Comparison of ENCODE assay signal across 8 cellular contexts in the genomic region with DNA sequence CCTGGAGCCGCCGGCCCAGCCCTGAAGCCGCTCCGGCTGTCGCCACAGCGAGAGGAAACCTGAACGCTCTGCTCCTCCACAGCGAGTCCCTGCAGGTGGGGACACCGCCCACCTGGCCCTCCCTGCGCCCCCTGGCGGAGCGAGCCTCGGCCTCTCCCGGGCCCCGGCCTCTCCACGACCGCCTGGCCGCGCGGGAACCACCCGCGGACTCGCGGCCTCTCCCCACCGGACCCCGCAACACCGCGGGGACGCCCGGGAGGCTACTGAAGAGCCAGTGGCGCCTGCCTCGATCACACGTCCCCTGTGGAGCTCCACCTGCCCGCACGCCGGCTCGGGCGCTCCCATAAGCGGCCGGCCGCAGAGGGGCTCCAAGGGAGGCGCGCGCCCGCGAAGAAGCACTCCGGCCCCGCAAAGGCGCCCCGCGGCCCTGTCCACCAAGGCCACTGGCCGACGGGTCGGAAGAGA.
DNase-seq lines count a peak whose midpoint lies in the region; ATAC-seq and TF ChIP-seq lines count a peak whose summit lies in the region.

No MANE protein-coding gene starts in this region.

- DNase-seq in CD1c-positive myeloid dendritic cell (ENCODE audit: extremely low spot score) (peak; percentile 55), islet precursor cell (peak; percentile 86), hippocampal formation (lab: John Stamatoyannopoulos, UW) (no peak)
- peak; percentile 91 for DNase-seq in stimulated activated CD4-positive, alpha-beta T cell treated with anti-CD3 and anti-CD28 coated beads, Interleukin-4, amount 100 ng/mL, for 1 hour

- TF ChIP-seq CTCF in VCaP (conservative IDR thresholded peaks at IDR 0.05) (peak; percentile 100), brain (conservative IDR thresholded peaks at IDR 0.05) (peak; percentile 64 to 88)

- peak overlapping the region in 1 of 5 experiments; percentile 33 for H3K4me3 Mint-ChIP-seq in brain

- ATAC-seq in HG03442 (IDR thresholded peaks at IDR 0.05; ENCODE audit: unreplicated experiment) = peak; percentile 54
- ATAC-seq in GM21423 (IDR thresholded peaks at IDR 0.05; ENCODE audit: unreplicated experiment) = no peak

- H3K27me3 Mint-ChIP-seq in brain = peaks cover 10% of the 10 kb centered on the region

- peaks cover 6% of the 10 kb centered on the region for H3K4me1 Mint-ChIP-seq in brain

- H3K27ac ChIP-seq in VCaP = peak overlapping the region; percentile 2; the same call in 1 of the 2 replicates

- peaks cover 0 to 2% (median 0%) of the 10 kb centered on the region in 5 experiments for H3K9me3 Mint-ChIP-seq in brain

- H3K36me3 Mint-ChIP-seq in brain = peaks cover 4% of the 10 kb centered on the region

- H3K27ac Mint-ChIP-seq in brain = no peak overlapping the region

Comparison
In these comparisons a context has a peak if more than half of its experiments do, and no peak if none do; other contexts are left out.
1. DNase-seq: peak in CD1c-positive myeloid dendritic cell (single experiment), islet precursor cell (single experiment) and stimulated activated CD4-positive, alpha-beta T cell treated with anti-CD3 and anti-CD28 coated beads, Interleukin-4, amount 100 ng/mL, for 1 hour (single experiment); none in hippocampal formation (0 of 2).